ENCODE assay signal across 8 cellular contexts in the genomic region with DNA sequence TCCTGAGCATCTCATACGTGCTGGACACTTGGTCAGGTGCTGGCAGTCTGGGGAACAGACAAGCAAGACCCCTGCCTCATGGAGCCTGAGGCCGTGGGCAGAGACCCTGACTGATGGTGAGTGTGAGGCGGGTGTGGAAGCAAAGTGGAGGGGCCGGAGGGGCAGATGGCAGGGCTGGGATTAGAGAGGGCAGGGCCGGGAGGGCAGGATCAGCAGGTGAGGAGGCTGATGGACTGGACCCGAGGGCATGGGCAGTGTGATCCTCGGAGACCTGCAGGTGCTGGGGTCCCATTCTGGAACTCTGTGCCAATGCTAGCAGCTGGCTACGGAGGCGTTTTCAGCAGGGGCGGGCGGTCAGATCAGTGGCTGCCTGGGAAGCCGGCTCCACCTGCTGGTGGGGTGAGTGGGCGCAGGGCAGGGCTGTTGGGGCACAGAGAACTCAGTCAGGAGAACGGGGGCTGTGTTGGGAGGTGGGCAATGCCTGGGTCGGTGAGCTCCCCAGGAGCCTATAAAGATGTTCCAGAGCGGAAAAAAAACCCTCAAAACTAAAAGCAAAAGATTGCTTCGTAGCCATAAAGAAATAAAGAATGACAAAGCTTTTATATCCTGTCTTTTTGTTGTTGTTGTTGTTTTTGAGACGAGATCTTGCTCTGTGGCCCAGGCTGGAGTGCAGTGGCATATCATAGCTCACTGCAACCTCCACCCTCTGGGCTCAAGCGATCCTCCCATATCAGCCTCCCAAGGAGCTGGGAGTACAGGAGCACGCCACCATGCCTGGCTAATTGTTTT. TPM values are rescaled to one million over a fixed set of nuclear protein-coding genes. Genes with fewer than 3 reads are reported as not detected.
DNase-seq lines count a peak whose midpoint lies in the region; ATAC-seq and TF ChIP-seq lines count a peak whose summit lies in the region.

No MANE protein-coding gene starts in this region.

- H3K9me3 Mint-ChIP-seq in mesothelial cell of epicardium, result no peaks in the 10 kb centered on the region

- no peaks in the 10 kb centered on the region for H3K4me1 Mint-ChIP-seq in mesothelial cell of epicardium

- no peak for ATAC-seq in HG02840 (IDR thresholded peaks at IDR 0.05; ENCODE audit: low FRiP score, unreplicated experiment)

- no peaks in the 10 kb centered on the region for H3K36me3 Mint-ChIP-seq in mesothelial cell of epicardium

- no peak overlapping the region for H3K4me3 Mint-ChIP-seq in mesothelial cell of epicardium

- H3K27me3 Mint-ChIP-seq in mesothelial cell of epicardium (ENCODE audit: low read depth), result peaks cover 25% of the 10 kb centered on the region

- DNase-seq in ELF-1 (ENCODE audit: low read depth, low spot score) (peak; percentile 58), mesothelial cell of epicardium (ENCODE audit: low spot score in 2 of 2, unreplicated experiment in 2 of 2) (no peak), inferior parietal cortex (ENCODE audit: extremely low spot score) (no peak), COLO829 (ENCODE audit: low spot score) (no peak), SKM-1 (lab: John Stamatoyannopoulos, UW; ENCODE audit: unreplicated experiment) (no peak)
- DNase-seq in activated T-cell treated with anti-CD3 and anti-CD28 coated beads, Interleukin-2, amount 50 U/mL, for 48 hours, result peak; percentile 44 to 55

- no peak overlapping the region for H3K27ac Mint-ChIP-seq in mesothelial cell of epicardium

- peak; percentile 54 for TF ChIP-seq CTCF in LNCAP (IDR thresholded peaks at IDR 0.05)
- TF ChIP-seq CTCF in mesothelial cell of epicardium (IDR thresholded peaks at IDR 0.05; ENCODE audit: unreplicated experiment), result peak; percentile 26

RNA-seq across cellular contexts. Expression of a gene that starts 8.9 kb away (rescaled TPM):
- total RNA-seq in mesothelial cell of epicardium, result 11.2 to 12.1 TPM (median 12.0 TPM) in 3 replicates

RNA-seq across cellular contexts. Expression of a gene that starts 39.5 kb away (rescaled TPM):
- 28.7 to 32.3 TPM (median 31.6 TPM) in 3 replicates for total RNA-seq in mesothelial cell of epicardium

RNA-seq across cellular contexts. Expression of a gene that starts 39.7 kb away (rescaled TPM):
- total RNA-seq in mesothelial cell of epicardium, result 333 to 346 TPM (median 338 TPM) in 3 replicates

Comparison
In these comparisons a context has a peak if more than half of its experiments do, and no peak if none do; other contexts are left out.
1. DNase-seq: peak in ELF-1 (single experiment) and activated T-cell treated with anti-CD3 and anti-CD28 coated beads, Interleukin-2, amount 50 U/mL, for 48 hours (2 of 2); none in mesothelial cell of epicardium (0 of 2), inferior parietal cortex (single experiment), COLO829 (single experiment) and SKM-1 (single experiment).